ENCODE assay signal across 18 cellular contexts in genomic region chr22:25558341-25558740, GRCh38. TPM values are rescaled to one million over a fixed set of nuclear protein-coding genes. Genes with fewer than 3 reads are reported as not detected.
DNase-seq lines count a peak whose midpoint lies in the region; FAIRE-seq and TF ChIP-seq lines count a peak whose summit lies in the region.
"Had no signal": no experiment of that assay in that cellular context is flagged by ENCODE, and none has a peak within 500 bp of the region (broad histone marks: within the 10 kb centered on the region; RNA-seq: fewer than 3 reads in every experiment).

No MANE protein-coding gene starts in this region.

- H3K27me3 Mint-ChIP-seq in dendritic cell treated with granulocyte-macrophage colony-stimulating factor and Interleukin-4, amounts not matched to agents 40 ng/mL and 50 ng/mL, for 4 days = no peaks in the 10 kb centered on the region
- H3K27me3 Mint-ChIP-seq: CD4-positive, alpha-beta T cell had no signal

- no peaks in the 10 kb centered on the region for H3K9me3 ChIP-seq in BLaER1
- no peaks in the 10 kb centered on the region for H3K9me3 ChIP-seq in KOPT-K1 (ENCODE audit: insufficient read depth, low read length, poor library complexity, severe bottlenecking)
- no peaks in the 10 kb centered on the region for H3K9me3 ChIP-seq in left ventricle myocardium inferior (replicated peaks)
- H3K9me3 ChIP-seq: BE2C, Caco-2, HAP-1 had no signal

- no peak overlapping the region for H3K4me3 ChIP-seq in BLaER1
- no peak overlapping the region for H3K4me3 ChIP-seq in left ventricle myocardium inferior
- H3K4me3 ChIP-seq: GM23248, HAP-1 had no signal

- H3K36me3 ChIP-seq in BLaER1 (no peaks in the 10 kb centered on the region), KOPT-K1 (ENCODE audit: insufficient read depth, low read length) (no peaks in the 10 kb centered on the region), left ventricle myocardium inferior (no peaks in the 10 kb centered on the region)
- H3K36me3 ChIP-seq: BE2C, HAP-1 had no signal

- TF ChIP-seq CTCF in left ventricle myocardium inferior (IDR thresholded peaks at IDR 0.05; ENCODE audit: borderline replicate concordance) = no peak

- peak overlapping the region; percentile 20; the same call in 1 of the 2 replicates for H3K4me2 ChIP-seq in BLaER1

- FAIRE-seq in urothelium cell line (lab: Jason Lieb, UNC) = peak; percentile 56
- FAIRE-seq: A204.1, D721Med, GM12892, GM18507 had no signal

- H3K9me3 Mint-ChIP-seq in dendritic cell treated with granulocyte-macrophage colony-stimulating factor and Interleukin-4, amounts not matched to agents 40 ng/mL and 50 ng/mL, for 4 days = no peaks in the 10 kb centered on the region
- H3K9me3 Mint-ChIP-seq: CD4-positive, alpha-beta T cell had no signal

- H3K9ac ChIP-seq in BLaER1 = no peak overlapping the region
- H3K9ac ChIP-seq: GM23248 had no signal

- peaks cover 46% of the 10 kb centered on the region for H3K4me1 ChIP-seq in BLaER1
- peaks cover 13% of the 10 kb centered on the region for H3K4me1 ChIP-seq in left ventricle myocardium inferior
- H3K4me1 ChIP-seq: Caco-2, HAP-1 had no signal

- H3K27ac Mint-ChIP-seq in dendritic cell treated with granulocyte-macrophage colony-stimulating factor and Interleukin-4, amounts not matched to agents 40 ng/mL and 50 ng/mL, for 4 days = peak overlapping the region; percentile 2
- H3K27ac Mint-ChIP-seq: CD4-positive, alpha-beta T cell had no signal

- H3K4me3 Mint-ChIP-seq in dendritic cell treated with granulocyte-macrophage colony-stimulating factor and Interleukin-4, amounts not matched to agents 40 ng/mL and 50 ng/mL, for 4 days = no peak overlapping the region
- H3K4me3 Mint-ChIP-seq: CD4-positive, alpha-beta T cell had no signal

- H3K4me1 Mint-ChIP-seq in dendritic cell treated with granulocyte-macrophage colony-stimulating factor and Interleukin-4, amounts not matched to agents 40 ng/mL and 50 ng/mL, for 4 days (ENCODE audit: low read depth) = peaks cover 29% of the 10 kb centered on the region

- H3K27me3 ChIP-seq in BLaER1 = no peaks in the 10 kb centered on the region
- no peaks in the 10 kb centered on the region for H3K27me3 ChIP-seq in left ventricle myocardium inferior (ENCODE audit: low read depth)
- H3K27me3 ChIP-seq: BE2C had no signal

- no peaks in the 10 kb centered on the region for H3K36me3 Mint-ChIP-seq in dendritic cell treated with granulocyte-macrophage colony-stimulating factor and Interleukin-4, amounts not matched to agents 40 ng/mL and 50 ng/mL, for 4 days (ENCODE audit: low read depth)

- DNase-seq in urothelium cell line (ENCODE audit: low spot score) (no peak), left ventricle myocardium inferior (no peak), A172 (ENCODE audit: low spot score) (no peak)
- DNase-seq: ACHN; BE2C; Caco-2; CD4-positive, alpha-beta T cell; GDM1; GM23248 had no signal

- H4K20me1 ChIP-seq in BLaER1 = no peaks in the 10 kb centered on the region

- intact Hi-C loops in dendritic cell treated with granulocyte-macrophage colony-stimulating factor and Interleukin-4, amounts not matched to agents 40 ng/mL and 50 ng/mL, for 4 days (cut with micrococcal nuclease) = no loop called here
- intact Hi-C loops in left ventricle myocardium inferior (cut with micrococcal nuclease) = no loop called here

- no peak overlapping the region for H3K27ac ChIP-seq in BLaER1
- H3K27ac ChIP-seq in KOPT-K1 (ENCODE audit: low read depth, low read length, poor library complexity, severe bottlenecking) = peak overlapping the region; percentile 37
- no peak overlapping the region for H3K27ac ChIP-seq in left ventricle myocardium inferior (replicated peaks)
- H3K27ac ChIP-seq: C4-2B, GM23248 had no signal

RNA-seq across cellular contexts. Expression of gene GRK3, which starts 6.1 kb away (rescaled TPM):
- total RNA-seq in left ventricle myocardium inferior = 3.8 TPM
- 1.4 and 1.9 TPM in 2 replicates for total RNA-seq in A172 (2014; rRNA removed; shearing (Covaris generic))
